In the genomic region with DNA sequence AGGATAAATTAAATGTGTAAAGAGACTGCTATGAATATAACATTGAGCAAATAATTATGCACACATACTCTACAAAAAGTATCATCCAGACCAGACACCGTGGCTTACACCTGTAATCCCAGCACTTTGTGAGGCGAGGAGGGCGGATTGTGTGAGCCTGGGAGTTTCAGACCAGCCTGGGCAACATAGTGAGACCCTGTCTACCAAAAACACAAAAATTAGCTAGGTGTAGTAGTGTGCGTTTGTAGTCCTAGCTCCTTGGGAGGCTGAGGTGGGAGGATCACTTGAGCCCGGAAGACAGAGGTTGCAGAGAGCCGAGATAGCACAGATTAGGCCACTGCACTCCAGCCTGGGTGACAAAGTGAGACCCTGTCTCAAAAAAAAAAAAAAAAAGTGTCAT, we compare ENCODE assay signal across 26 cellular contexts. TPM values are rescaled to one million over a fixed set of nuclear protein-coding genes. Genes with fewer than 3 reads are reported as not detected.
A peak's percentile ranks its signal among the peaks of the same experiment; 100 is the strongest.
DNase-seq lines count a peak whose midpoint lies in the region; ATAC-seq and TF ChIP-seq lines count a peak whose summit lies in the region.
"Had no signal": no experiment of that assay in that cellular context is flagged by ENCODE, and none has a peak within 500 bp of the region (broad histone marks: within the 10 kb centered on the region; RNA-seq: fewer than 3 reads in every experiment).

No MANE protein-coding gene starts in this region.

- peak overlapping the region; percentile 39 for H3K27ac ChIP-seq in OCI-LY1 (ENCODE audit: low read depth, low read length, poor library complexity, severe bottlenecking)
- H3K27ac ChIP-seq in spleen, result peak overlapping the region in 7 of 8 donors; percentile 56 to 100 (median 99)
- H3K27ac ChIP-seq: right atrium auricular region had no signal

- H3K36me3 Mint-ChIP-seq in activated CD4-positive, alpha-beta T cell treated with anti-CD3 and anti-CD28 coated beads, Interleukin-2, amount 10 ng/mL, durations not matched to agents 7 days and 5 days (ENCODE audit: low read depth), result peaks cover 45% of the 10 kb centered on the region
- peaks cover 0 to 7% (median 5%) of the 10 kb centered on the region in 3 donors for H3K36me3 Mint-ChIP-seq in immature natural killer cell
- no peaks in the 10 kb centered on the region for H3K36me3 Mint-ChIP-seq in progenitor cell of endocrine pancreas (ENCODE audit: insufficient read depth)

- WGBS in spleen, 5 donors, result 88 to 98% (median 92%) methylated on average over 6 of the region's 6 CpGs

- POLR2A ChIA-PET in activated CD4-positive, alpha-beta T cell treated with anti-CD3 and anti-CD28 coated beads, Interleukin-2, amount 10 ng/mL, durations not matched to agents 7 days and 5 days (lab: Charles Lee), result interaction anchor here (0.6 kb wide), 1 partner anchor 122 kb away, joined by 9 read pairs; no protein-coding TSS in a partner anchor

- CTCF ChIA-PET in activated CD4-positive, alpha-beta T cell treated with anti-CD3 and anti-CD28 coated beads, Interleukin-2, amount 10 ng/mL, durations not matched to agents 7 days and 5 days (lab: Charles Lee), result interaction anchor here (0.6 to 1.4 kb wide), 5 partner anchors 9 to 752 kb away, joined by 3 to 5 read pairs (median 3); no protein-coding TSS in a partner anchor

- no peaks in the 10 kb centered on the region for H3K9me3 Mint-ChIP-seq in activated CD4-positive, alpha-beta T cell treated with anti-CD3 and anti-CD28 coated beads, Interleukin-2, amount 10 ng/mL, durations not matched to agents 7 days and 5 days
- no peaks in the 10 kb centered on the region for H3K9me3 Mint-ChIP-seq in immature natural killer cell
- H3K9me3 Mint-ChIP-seq in progenitor cell of endocrine pancreas (ENCODE audit: low read depth), result no peaks in the 10 kb centered on the region
- H3K9me3 Mint-ChIP-seq: activated CD8-positive, alpha-beta T cell treated with anti-CD3 and anti-CD28 coated beads for 36 hours; nephron had no signal

- H4K20me1 ChIP-seq in OCI-LY1 (ENCODE audit: insufficient read depth, low read length), result no peaks in the 10 kb centered on the region

- no peak overlapping the region for H3K4me3 Mint-ChIP-seq in activated CD4-positive, alpha-beta T cell treated with anti-CD3 and anti-CD28 coated beads, Interleukin-2, amount 10 ng/mL, durations not matched to agents 7 days and 5 days
- H3K4me3 Mint-ChIP-seq in immature natural killer cell, result peak overlapping the region in 1 of 5 donors; percentile 25
- no peak overlapping the region for H3K4me3 Mint-ChIP-seq in progenitor cell of endocrine pancreas (ENCODE audit: low read depth)

- H3F3A ChIP-seq in OCI-LY1 (ENCODE audit: insufficient read depth, low read length), result peaks cover 4% of the 10 kb centered on the region; the same call in 1 of the 2 replicates

- peaks cover 19% of the 10 kb centered on the region for H3K79me2 ChIP-seq in OCI-LY1 (ENCODE audit: insufficient read depth, low read length)

- no peak overlapping the region for H2AFZ ChIP-seq in OCI-LY1 (ENCODE audit: low read length)

- peak overlapping the region; percentile 13 for H3K27ac Mint-ChIP-seq in activated CD4-positive, alpha-beta T cell treated with anti-CD3 and anti-CD28 coated beads, Interleukin-2, amount 10 ng/mL, durations not matched to agents 7 days and 5 days
- peak overlapping the region in 2 of 6 donors; percentile 23 to 35 for H3K27ac Mint-ChIP-seq in immature natural killer cell
- H3K27ac Mint-ChIP-seq in progenitor cell of endocrine pancreas, result no peak overlapping the region
- H3K27ac Mint-ChIP-seq: nephron had no signal

- TF ChIP-seq CTCF in OCI-LY1 (IDR thresholded peaks at IDR 0.05; ENCODE audit: low read length) (no peak), spleen (IDR thresholded peaks at IDR 0.05 in 8 of 11, conservative IDR thresholded peaks at IDR 0.05 in 3 of 11) (no peak), progenitor cell of endocrine pancreas (IDR thresholded peaks at IDR 0.05; ENCODE audit: unreplicated experiment) (no peak)

- peaks cover 53% of the 10 kb centered on the region for H3K4me1 Mint-ChIP-seq in activated CD4-positive, alpha-beta T cell treated with anti-CD3 and anti-CD28 coated beads, Interleukin-2, amount 10 ng/mL, durations not matched to agents 7 days and 5 days
- H3K4me1 Mint-ChIP-seq in immature natural killer cell (peaks cover 58 to 71% of the 10 kb centered on the region in 2 donors), progenitor cell of endocrine pancreas (ENCODE audit: low read depth) (peaks cover 10% of the 10 kb centered on the region)

- H3K4me2 ChIP-seq in OCI-LY1 (ENCODE audit: low read length), result no peak overlapping the region

- intact Hi-C loops in spleen (cut with DNase I; ENCODE audit: low total_unique reads), result loop anchor here (10.0 kb wide), 1 partner anchor 97 kb away; a partner anchor contains a TSS

- H3K27me3 ChIP-seq in OCI-LY1 (ENCODE audit: insufficient read depth, low read length) (no peaks in the 10 kb centered on the region), adipocyte (replicated peaks; ENCODE audit: control insufficient read depth, insufficient read depth, low read length) (no peaks in the 10 kb centered on the region), spleen (replicated peaks in 1 of 7) (no peaks in the 10 kb centered on the region)
- H3K27me3 ChIP-seq: ovary, right atrium auricular region, transverse colon had no signal

- no peak for TF ChIP-seq POLR2A in spleen (IDR thresholded peaks at IDR 0.05)

- H3K36me3 ChIP-seq in OCI-LY1 (ENCODE audit: insufficient read depth, low read length) (peaks cover 30% of the 10 kb centered on the region; the same call in 1 of the 2 replicates), adipocyte (ENCODE audit: control insufficient read depth, insufficient read depth, low read length, severe bottlenecking) (no peaks in the 10 kb centered on the region), spleen (peaks cover 0 to 5% (median 0%) of the 10 kb centered on the region in 6 donors)
- H3K36me3 ChIP-seq: ovary, right atrium auricular region, transverse colon had no signal

- H3K4me3 ChIP-seq in OCI-LY1 (ENCODE audit: low read depth, low read length, poor library complexity, severe bottlenecking), result no peak overlapping the region
- H3K4me3 ChIP-seq in adipocyte (ENCODE audit: low read length), result no peak overlapping the region
- no peak overlapping the region for H3K4me3 ChIP-seq in spleen
- H3K4me3 ChIP-seq: ovary, right atrium auricular region, transverse colon had no signal

- no peak for ATAC-seq in HG02678 (IDR thresholded peaks at IDR 0.05; ENCODE audit: unreplicated experiment)
- ATAC-seq: activated CD8-positive, alpha-beta T cell treated with anti-CD3 and anti-CD28 coated beads for 36 hours had no signal

- no peak for DNase-seq in activated CD4-positive, alpha-beta T cell treated with anti-CD3 and anti-CD28 coated beads, Interleukin-2, amount 10 ng/mL, durations not matched to agents 7 days and 5 days
- no peak for DNase-seq in activated CD4-positive, alpha-beta T cell treated with anti-CD3 and anti-CD28 coated beads, Interleukin-2, amount 50 U/mL, for 4 hours
- no peak for DNase-seq in adipocyte (ENCODE audit: low read depth)
- no peak for DNase-seq in spleen
- no peak for DNase-seq in immature natural killer cell
- no peak for DNase-seq in progenitor cell of endocrine pancreas (ENCODE audit: low spot score, unreplicated experiment)
- DNase-seq: 8988T; activated CD8-positive, alpha-beta T cell treated with anti-CD3 and anti-CD28 coated beads for 36 hours; activated naive CD4-positive, alpha-beta T cell treated with Interleukin-2 at 50 U/mL for 16 hours; central memory CD4-positive, alpha-beta T cell; dermis blood vessel endothelial cell; DMS53; GOT3; islet precursor cell; Kasumi-1; midbrain; NCI-H187 treated with DMSO at 0.1 percent for 48 hours; ovary; stimulated activated CD4-positive, alpha-beta T cell treated with anti-CD3 and anti-CD28 coated beads, Interleukin-4, amount 100 ng/mL, for 1 hour; stimulated activated naive CD4-positive, alpha-beta T cell treated with Interleukin-2 at 50 U/mL for 16 hours; T-helper 9 cell; transverse colon had no signal

- H3K9ac ChIP-seq in OCI-LY1 (ENCODE audit: low read length) (no peak overlapping the region), adipocyte (ENCODE audit: low read length) (peak overlapping the region; percentile 7)

- no peaks in the 10 kb centered on the region for H3K27me3 Mint-ChIP-seq in activated CD4-positive, alpha-beta T cell treated with anti-CD3 and anti-CD28 coated beads, Interleukin-2, amount 10 ng/mL, durations not matched to agents 7 days and 5 days
- peaks cover 7 to 16% (median 9%) of the 10 kb centered on the region in 3 donors for H3K27me3 Mint-ChIP-seq in immature natural killer cell (ENCODE audit: low read depth in 3 of 3)
- no peaks in the 10 kb centered on the region for H3K27me3 Mint-ChIP-seq in progenitor cell of endocrine pancreas
- H3K27me3 Mint-ChIP-seq: activated CD8-positive, alpha-beta T cell treated with anti-CD3 and anti-CD28 coated beads for 36 hours had no signal

- H3K9me3 ChIP-seq in OCI-LY1 (ENCODE audit: low read length) (no peaks in the 10 kb centered on the region), adipocyte (ENCODE audit: control insufficient read depth, low read length) (no peaks in the 10 kb centered on the region), spleen (no peaks in the 10 kb centered on the region)
- H3K9me3 ChIP-seq: ovary, right atrium auricular region, transverse colon had no signal

- H3K9me2 ChIP-seq in OCI-LY1 (ENCODE audit: low read depth, low read length), result no peaks in the 10 kb centered on the region

- H3K4me1 ChIP-seq in OCI-LY1 (ENCODE audit: insufficient read depth, low read length, severe bottlenecking) (peaks cover 63% of the 10 kb centered on the region), adipocyte (ENCODE audit: control insufficient read depth, insufficient read depth, low read length) (peaks cover 28% of the 10 kb centered on the region), spleen (peaks cover 31 to 85% (median 71%) of the 10 kb centered on the region in 6 donors)

RNA-seq across cellular contexts. Expression of a gene that starts 2.4 kb away (rescaled TPM):
- total RNA-seq in activated CD4-positive, alpha-beta T cell treated with anti-CD3 and anti-CD28 coated beads, Interleukin-2, amount 10 ng/mL, durations not matched to agents 7 days and 5 days, result 100 to 1,000 TPM; 145 TPM
- 100 to 1,000 TPM in 5 of 7 donors, 10 to 100 TPM in 2; 85.3 to 128 (median 113) TPM for total RNA-seq in spleen
- 10 to 100 TPM; 49.6 to 64.6 (median 56.7) TPM for polyA plus RNA-seq in spleen
- 100 to 1,000 TPM; 296 to 536 (median 342) TPM for polyA plus RNA-seq in immature natural killer cell
- 29.3 and 32.0 TPM in 2 replicates for total RNA-seq in progenitor cell of endocrine pancreas
